ENCODE assay signal across 1 cellular context in genomic region chr19:44891016-44891882, GRCh38.
TF ChIP-seq lines count a peak whose summit lies in the region.

TOMM40 (plus strand) TSS chr19:44891254; CDS start chr19:44891416, 162 bp downstream.

TF ChIP-seq in HEK293, 187 proteins besides CTCF, POLR2A, EP300 and RAD21 (continued from another document and continues in another):
- TF ChIP-seq ZSCAN5A (tag by site-specific recombination; IDR thresholded peaks at IDR 0.05) (no peak), MEIS1 (CRISPR knock-in tag; IDR thresholded peaks at IDR 0.05; ENCODE audit: borderline replicate concordance) (no peak), SALL2 (tag by site-specific recombination; IDR thresholded peaks at IDR 0.05; ENCODE audit: borderline replicate concordance) (no peak), ZBTB6 (tag by site-specific recombination; IDR thresholded peaks at IDR 0.05) (no peak), ZNF114 (tag by site-specific recombination; IDR thresholded peaks at IDR 0.05) (no peak), TRIM28 (IDR thresholded peaks at IDR 0.05; ENCODE audit: borderline replicate concordance, low read length) (no peak), ZNF513 (tag by site-specific recombination; IDR thresholded peaks at IDR 0.05) (no peak), KLF9 (tag by site-specific recombination; IDR thresholded peaks at IDR 0.05; ENCODE audit: low read depth) (peak; percentile 26), ZNF350 (tag by site-specific recombination; IDR thresholded peaks at IDR 0.05) (no peak), KLF16 (tag by site-specific recombination; IDR thresholded peaks at IDR 0.05) (peak; percentile 48; the same call in 1 of the 2 replicates), ZNF571 (tag by site-specific recombination; IDR thresholded peaks at IDR 0.05) (no peak), ZNF596 (tag by site-specific recombination; IDR thresholded peaks at IDR 0.05) (no peak), ZNF600 (tag by site-specific recombination; IDR thresholded peaks at IDR 0.05) (no peak), ZNF707 (tag by site-specific recombination; IDR thresholded peaks at IDR 0.05) (no peak), ATF2 (tag by site-specific recombination; IDR thresholded peaks at IDR 0.05; ENCODE audit: low read depth) (no peak), ZNF548 (tag by site-specific recombination; IDR thresholded peaks at IDR 0.05) (no peak), ZNF768 (tag by site-specific recombination; IDR thresholded peaks at IDR 0.05) (no peak), ZNF549 (tag by site-specific recombination; IDR thresholded peaks at IDR 0.05) (no peak), SP2 (tag by site-specific recombination; IDR thresholded peaks at IDR 0.05) (peak; percentile 97), KLF8 (tag by site-specific recombination; IDR thresholded peaks at IDR 0.05) (peak; percentile 21; the same call in 1 of the 2 replicates), ZNF677 (tag by site-specific recombination; IDR thresholded peaks at IDR 0.05) (no peak), ZNF121 (tag by site-specific recombination; IDR thresholded peaks at IDR 0.05) (no peak), ZNF621 (tag by site-specific recombination; IDR thresholded peaks at IDR 0.05) (no peak), ZBTB7A (tag by site-specific recombination; IDR thresholded peaks at IDR 0.05; ENCODE audit: low read depth) (no peak), ZNF112 (tag by site-specific recombination; IDR thresholded peaks at IDR 0.05) (no peak), ZNF221 (tag by site-specific recombination; IDR thresholded peaks at IDR 0.05; ENCODE audit: borderline replicate concordance) (no peak), ZNF704 (tag by site-specific recombination; IDR thresholded peaks at IDR 0.05) (no peak), ZNF830 (tag by site-specific recombination; IDR thresholded peaks at IDR 0.05; ENCODE audit: low read depth) (no peak), ZFHX2 (tag by site-specific recombination; conservative IDR thresholded peaks at IDR 0.05) (no peak; the same call in 1 of the 2 replicates), ZNF302 (tag by site-specific recombination; IDR thresholded peaks at IDR 0.05; ENCODE audit: low read depth) (no peak), ZNF175 (tag by site-specific recombination; IDR thresholded peaks at IDR 0.05) (no peak), ZNF701 (tag by site-specific recombination; IDR thresholded peaks at IDR 0.05) (no peak), ZNF530 (tag by site-specific recombination; IDR thresholded peaks at IDR 0.05; ENCODE audit: low read depth) (no peak), ZNF544 (tag by site-specific recombination; IDR thresholded peaks at IDR 0.05) (no peak), BCL11B (tag by site-specific recombination; IDR thresholded peaks at IDR 0.05; ENCODE audit: low read depth) (no peak), ZSCAN4 (tag by site-specific recombination; IDR thresholded peaks at IDR 0.05) (no peak), SCRT1 (tag by site-specific recombination; IDR thresholded peaks at IDR 0.05; ENCODE audit: borderline replicate concordance) (no peak), ZNF514 (tag by site-specific recombination; IDR thresholded peaks at IDR 0.05) (no peak), ZNF626 (tag by site-specific recombination; IDR thresholded peaks at IDR 0.05) (no peak), ZNF169 (tag by site-specific recombination; IDR thresholded peaks at IDR 0.05) (no peak), ZNF416 (tag by site-specific recombination; IDR thresholded peaks at IDR 0.05) (no peak), ZNF223 (tag by site-specific recombination; IDR thresholded peaks at IDR 0.05) (no peak), ZNF138 (tag by site-specific recombination; IDR thresholded peaks at IDR 0.05; ENCODE audit: borderline replicate concordance) (no peak), HOXA7 (CRISPR knock-in tag; IDR thresholded peaks at IDR 0.05; ENCODE audit: borderline replicate concordance) (no peak), ZNF280C (tag by site-specific recombination; IDR thresholded peaks at IDR 0.05) (no peak), ZNF776 (tag by site-specific recombination; IDR thresholded peaks at IDR 0.05; ENCODE audit: borderline replicate concordance) (no peak), ZNF274 (IDR thresholded peaks at IDR 0.05; ENCODE audit: low read length) (no peak), ZNF274 (tag by site-specific recombination; IDR thresholded peaks at IDR 0.05; ENCODE audit: borderline replicate concordance) (no peak), ZNF133 (tag by site-specific recombination; IDR thresholded peaks at IDR 0.05) (no peak), GLIS2 (tag by site-specific recombination; IDR thresholded peaks at IDR 0.05) (no peak), ZBTB49 (tag by site-specific recombination; IDR thresholded peaks at IDR 0.05; ENCODE audit: low read depth) (no peak), ZNF670 (tag by site-specific recombination; IDR thresholded peaks at IDR 0.05; ENCODE audit: low read depth) (no peak), ZNF488 (tag by site-specific recombination; IDR thresholded peaks at IDR 0.05) (no peak), SP3 (tag by site-specific recombination; IDR thresholded peaks at IDR 0.05) (peak; percentile 95), RBAK (tag by site-specific recombination; IDR thresholded peaks at IDR 0.05) (no peak), ZNF132 (tag by site-specific recombination; IDR thresholded peaks at IDR 0.05; ENCODE audit: borderline replicate concordance) (no peak), ZNF362 (tag by site-specific recombination; IDR thresholded peaks at IDR 0.05) (no peak), ZNF449 (tag by site-specific recombination; IDR thresholded peaks at IDR 0.05) (peak; percentile 50; the same call in 1 of the 2 replicates)
